ENCODE assay signal across 11 cellular contexts in genomic region chr3:146125946-146126345, GRCh38. TPM values are rescaled to one million over a fixed set of nuclear protein-coding genes. Genes with fewer than 3 reads are reported as not detected.
DNase-seq lines count a peak whose midpoint lies in the region; ATAC-seq and TF ChIP-seq lines count a peak whose summit lies in the region.
"Had no signal": no experiment of that assay in that cellular context is flagged by ENCODE, and none has a peak within 500 bp of the region (broad histone marks: within the 10 kb centered on the region; RNA-seq: fewer than 3 reads in every experiment).

No MANE protein-coding gene starts in this region.

- H3K9me3 Mint-ChIP-seq in immature natural killer cell, result peaks cover 0 to 19% (median 6%) of the 10 kb centered on the region in 6 donors
- H3K9me3 Mint-ChIP-seq: CD8-positive, alpha-beta T cell had no signal

- no peak for ATAC-seq in Panc1
- ATAC-seq: CD8-positive, alpha-beta T cell; naive thymus-derived CD4-positive, alpha-beta T cell had no signal

- no peaks in the 10 kb centered on the region; the same call in 1 of the 2 replicates for H3K36me3 ChIP-seq in Panc1 (ENCODE audit: control insufficient read depth, insufficient read depth, low read length)
- H3K36me3 ChIP-seq in effector memory CD4-positive, alpha-beta T cell (ENCODE audit: control insufficient read depth, insufficient read depth, low read length), result no peaks in the 10 kb centered on the region

- H3K9me3 ChIP-seq in Panc1 (ENCODE audit: control insufficient read depth, insufficient read depth, low read depth, low read length), result peaks cover 3% of the 10 kb centered on the region; the same call in 1 of the 2 replicates
- H3K9me3 ChIP-seq in effector memory CD4-positive, alpha-beta T cell (ENCODE audit: control insufficient read depth, low read length), result no peaks in the 10 kb centered on the region

- no TSS peak for BruUV-seq in Panc1 (replicated peaks; lab: Mats Ljungman, UMichigan)

- no peaks in the 10 kb centered on the region for H3K4me1 Mint-ChIP-seq in immature natural killer cell
- H3K4me1 Mint-ChIP-seq: naive thymus-derived CD4-positive, alpha-beta T cell had no signal

- H3K4me3 ChIP-seq in AG09309 (ENCODE audit: control insufficient read depth, low read depth, low read length) (no peak overlapping the region), Panc1 (ENCODE audit: low read depth in 2 of 2, low read length in 2 of 2) (no peak overlapping the region), fibroblast of mammary gland (ENCODE audit: control insufficient read depth, low read depth, low read length) (no peak overlapping the region)
- no peak overlapping the region for H3K4me3 ChIP-seq in effector memory CD4-positive, alpha-beta T cell (ENCODE audit: insufficient read depth, low read depth, low read length, poor library complexity, severe bottlenecking)

- no peak overlapping the region for H3K27ac ChIP-seq in Panc1 (ENCODE audit: low read length)
- no peak overlapping the region for H3K27ac ChIP-seq in effector memory CD4-positive, alpha-beta T cell (ENCODE audit: insufficient read depth, low read length, poor library complexity, severe bottlenecking)

- no peaks in the 10 kb centered on the region for H3K4me1 ChIP-seq in Panc1 (ENCODE audit: control insufficient read depth, insufficient read depth, low read length)
- no peaks in the 10 kb centered on the region for H3K4me1 ChIP-seq in effector memory CD4-positive, alpha-beta T cell (ENCODE audit: control insufficient read depth, insufficient read depth, low read length, poor library complexity, severe bottlenecking)

- in situ Hi-C loops in Panc1 (cut with HindIII; ENCODE audit: low pct_unique_long_range_greater_than_20kb, low sequenced_read_pairs), result no loop called here

- DNase-seq in AG09309 (ENCODE audit: low read depth), result peak; percentile 86
- peak; percentile 47 for DNase-seq in Panc1 (ENCODE audit: low read depth, low spot score)
- DNase-seq in fibroblast of mammary gland (ENCODE audit: low read depth), result peak; percentile 97
- peak; percentile 83 for DNase-seq in myocyte (ENCODE audit: low read depth)
- DNase-seq in NCI-H146 (lab: John Stamatoyannopoulos, UW), result no peak
- no peak for DNase-seq in immature natural killer cell
- DNase-seq in T-helper 1 cell, result no peak
- no peak for DNase-seq in effector memory CD4-positive, alpha-beta T cell
- DNase-seq: CD8-positive, alpha-beta T cell; naive thymus-derived CD4-positive, alpha-beta T cell; NCI-H2227 treated with DMSO at 0.1 percent for 48 hours had no signal

- H3K36me3 Mint-ChIP-seq in immature natural killer cell, result peaks cover 0 to 4% (median 0%) of the 10 kb centered on the region in 3 donors
- H3K36me3 Mint-ChIP-seq: CD8-positive, alpha-beta T cell; naive thymus-derived CD4-positive, alpha-beta T cell had no signal

- no peak overlapping the region for H3K27ac Mint-ChIP-seq in immature natural killer cell
- H3K27ac Mint-ChIP-seq: CD8-positive, alpha-beta T cell; naive thymus-derived CD4-positive, alpha-beta T cell had no signal

- H3K4me3 Mint-ChIP-seq in immature natural killer cell, result no peak overlapping the region
- H3K4me3 Mint-ChIP-seq: CD8-positive, alpha-beta T cell; naive thymus-derived CD4-positive, alpha-beta T cell had no signal

- no peak for TF ChIP-seq CTCF in AG09309 (IDR thresholded peaks at IDR 0.05; ENCODE audit: control insufficient read depth, insufficient read depth, low read depth, low read length, missing control alignments)
- no peak for TF ChIP-seq CTCF in Panc1 (IDR thresholded peaks at IDR 0.05)
- no peak for TF ChIP-seq CTCF in fibroblast of mammary gland (conservative IDR thresholded peaks at IDR 0.05; ENCODE audit: control insufficient read depth, insufficient read depth, low read depth, low read length)

- POLR2A ChIA-PET in Panc1 (lab: Charles Lee), result no interaction called here

- CTCF ChIA-PET in Panc1 (lab: Charles Lee), result no interaction called here

- H3K27me3 Mint-ChIP-seq in immature natural killer cell (ENCODE audit: low read depth in 3 of 3), result peaks cover 0 to 1% (median 1%) of the 10 kb centered on the region in 3 donors
- H3K27me3 Mint-ChIP-seq: naive thymus-derived CD4-positive, alpha-beta T cell had no signal

- intact Hi-C loops in Panc1 (cut with micrococcal nuclease; ENCODE audit: unreplicated experiment), result no loop called here

- no peaks in the 10 kb centered on the region for H3K27me3 ChIP-seq in Panc1 (ENCODE audit: control insufficient read depth, insufficient read depth, low read length)
- no peaks in the 10 kb centered on the region for H3K27me3 ChIP-seq in effector memory CD4-positive, alpha-beta T cell (replicated peaks; ENCODE audit: control insufficient read depth, insufficient read depth, low read length, poor library complexity, severe bottlenecking)

RNA-seq across cellular contexts. Expression of gene PLOD2, which starts 35.0 kb away (rescaled TPM):
- 158 TPM for total RNA-seq in Panc1 (2021; ENCODE audit: unreplicated experiment)
- 81.1 TPM for polyA plus RNA-seq in Panc1 (2012; ENCODE audit: insufficient read length)
- 71.0 and 77.1 TPM in 2 replicates for total RNA-seq in myocyte
- polyA plus RNA-seq in myocyte (2012), result 190 TPM
- not detected for polyA plus RNA-seq in immature natural killer cell
- total RNA-seq: CD8-positive, alpha-beta T cell had no signal
- polyA plus RNA-seq: naive thymus-derived CD4-positive, alpha-beta T cell had no signal

Comparison
In these comparisons a context has a peak if more than half of its experiments do, and no peak if none do; other contexts are left out.
1. DNase-seq: peak in AG09309 (single experiment), Panc1 (single experiment), fibroblast of mammary gland (single experiment) and myocyte (single experiment); none in NCI-H146 (single experiment), immature natural killer cell (0 of 3), T-helper 1 cell (0 of 5) and effector memory CD4-positive, alpha-beta T cell (0 of 3).